Comparison of ENCODE assay signal across 11 cellular contexts in the genomic region with DNA sequence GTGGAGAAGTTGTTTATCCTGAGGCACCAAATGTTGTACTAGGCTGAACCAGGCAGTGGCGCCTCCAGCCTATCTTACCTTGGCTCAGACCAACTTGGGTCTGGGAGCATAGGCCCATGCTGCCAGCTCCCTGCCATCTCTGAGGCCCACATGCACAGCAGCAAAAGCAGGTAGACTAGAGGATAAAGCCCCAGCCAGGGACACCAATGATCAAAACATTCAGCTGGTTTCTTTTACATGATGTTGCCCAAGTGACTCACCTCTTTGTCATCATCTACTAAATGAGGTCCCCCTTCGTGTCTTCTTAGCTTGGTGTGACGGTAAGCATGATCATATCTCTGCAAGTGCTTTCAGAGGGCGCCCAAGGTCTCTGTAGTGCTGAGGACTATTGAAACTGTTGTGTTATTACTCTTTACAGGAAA.
DNase-seq lines count a peak whose midpoint lies in the region; ATAC-seq and TF ChIP-seq lines count a peak whose summit lies in the region.
"Had no signal": no experiment of that assay in that cellular context is flagged by ENCODE, and none has a peak within 500 bp of the region (broad histone marks: within the 10 kb centered on the region; RNA-seq: fewer than 3 reads in every experiment).

No MANE protein-coding gene starts in this region.

- DNase-seq in EL (peak; percentile 71), astrocyte of the spinal cord (ENCODE audit: low read depth, low spot score) (peak; percentile 6), COLO668 (lab: John Stamatoyannopoulos, UW; ENCODE audit: unreplicated experiment) (no peak), GM10248 (ENCODE audit: extremely low spot score) (no peak), right cardiac atrium (no peak), iPS-NIHi11 (ENCODE audit: low spot score) (no peak)
- DNase-seq: cerebellar nuclear complex, GDM1, left cardiac atrium had no signal

- H3K27ac ChIP-seq in right cardiac atrium (ENCODE audit: low read length): no peak overlapping the region

- POLR2A ChIA-PET in GM10248 (lab: Yijun Ruan, JAX): no interaction called here

- H3K27me3 ChIP-seq in right cardiac atrium (ENCODE audit: control insufficient read depth, insufficient read depth): no peaks in the 10 kb centered on the region

- WGBS in right cardiac atrium: 90% methylated on average over 4 of the region's 4 CpGs

- H3K4me3 ChIP-seq in astrocyte of the spinal cord (ENCODE audit: low read depth, low read length) (no peak overlapping the region), right cardiac atrium (ENCODE audit: low read length) (no peak overlapping the region)

- TF ChIP-seq CTCF in astrocyte of the spinal cord (IDR thresholded peaks at IDR 0.05; ENCODE audit: low read depth, low read length): no peak
- TF ChIP-seq CTCF in GM10248 (IDR thresholded peaks at IDR 0.05; ENCODE audit: control extremely low read depth, extremely low read depth, low read depth, missing control alignments): no peak

- H3K9me3 ChIP-seq in right cardiac atrium (ENCODE audit: control insufficient read depth, low read length): no peaks in the 10 kb centered on the region

- ATAC-seq in GM19438 (IDR thresholded peaks at IDR 0.05; ENCODE audit: low read depth, unreplicated experiment) (peak; percentile 81), HG03354 (IDR thresholded peaks at IDR 0.05; ENCODE audit: poor library complexity, severe bottlenecking, unreplicated experiment) (peak; percentile 83), right cardiac atrium (no peak)
- ATAC-seq: left cardiac atrium had no signal

- in situ Hi-C loops in astrocyte of the spinal cord (cut with HindIII; ENCODE audit: low sequenced_read_pairs): no loop called here

- no peaks in the 10 kb centered on the region for H3K4me1 ChIP-seq in right cardiac atrium (ENCODE audit: control insufficient read depth, insufficient read depth, low read length)

- CTCF ChIA-PET in GM10248 (lab: Yijun Ruan, JAX): interaction anchor here (0.8 to 2.4 kb wide), 11 partner anchors 8 to 209 kb away, joined by 3 to 10 read pairs (median 4); no protein-coding TSS in a partner anchor

- intact Hi-C loops in right cardiac atrium (cut with DNase I): no loop called here

Comparison
In these comparisons a context has a peak if more than half of its experiments do, and no peak if none do; other contexts are left out.
1. DNase-seq: peak in EL (single experiment) and astrocyte of the spinal cord (single experiment); none in COLO668 (single experiment), GM10248 (single experiment), right cardiac atrium (0 of 3) and iPS-NIHi11 (single experiment).
2. ATAC-seq: peak in GM19438 (single experiment) and HG03354 (single experiment); none in right cardiac atrium (0 of 2).